ENCODE assay signal across 34 cellular contexts in genomic region chr2:225690153-225690552, GRCh38.
"Had no signal": no experiment of that assay in that cellular context is flagged by ENCODE, and none has a peak within 500 bp of the region (broad histone marks: within the 10 kb centered on the region; RNA-seq: fewer than 3 reads in every experiment).

No MANE protein-coding gene starts in this region.

- DNase-seq: activated B cell treated with CpG ODN at 0.5 μM for 24 hours; activated CD4-positive, alpha-beta memory T cell treated with anti-CD3 and anti-CD28 coated beads for 36 hours; activated CD4-positive, alpha-beta T cell treated with anti-CD3 and anti-CD28 coated beads for 4 hours; activated CD4-positive, alpha-beta T cell treated with anti-CD3 and anti-CD28 coated beads, Interleukin-2, amount 10 ng/mL, durations not matched to agents 24 days and 14 days; activated CD4-positive, alpha-beta T cell treated with anti-CD3 and anti-CD28 coated beads, Interleukin-2, amount 50 U/mL, for 1 hour; activated CD4-positive, alpha-beta T cell treated with anti-CD3 and anti-CD28 coated beads, Interleukin-2, amount 50 U/mL, for 4 hours; activated CD4-positive, CD25-positive, alpha-beta regulatory T cell treated with anti-CD3 and anti-CD28 coated beads, Interleukin-2, amount 50 U/mL, for 72 hours; activated CD8-positive, alpha-beta memory T cell treated with anti-CD3 and anti-CD28 coated beads, Interleukin-2, amount 50 U/mL, for 4 hours; activated CD8-positive, alpha-beta T cell treated with anti-CD3 and anti-CD28 coated beads for 36 hours; activated effector memory CD4-positive, alpha-beta T cell treated with anti-CD3 and anti-CD28 coated beads, Interleukin-2, amount 50 U/mL, for 16 hours; activated gamma-delta T cell treated with Interleukin-2 at 50 U/mL for 16 hours; activated naive CD4-positive, alpha-beta T cell; activated naive CD4-positive, alpha-beta T cell treated with anti-CD3 and anti-CD28 coated beads for 36 hours; activated naive CD4-positive, alpha-beta T cell treated with anti-CD3 and anti-CD28 coated beads, Interleukin-2, amount 50 U/mL, for 16 hours; activated naive CD8-positive, alpha-beta T cell treated with anti-CD3 and anti-CD28 coated beads for 36 hours; activated T-cell treated with anti-CD3 and anti-CD28 coated beads for 4 hours; activated T-cell treated with anti-CD3 and anti-CD28 coated beads, Interleukin-2, amount 50 U/mL, for 1 hour; activated T-cell treated with anti-CD3 and anti-CD28 coated beads, Interleukin-2, amount 50 U/mL, for 4 hours; activated T-cell treated with anti-CD3 and anti-CD28 coated beads, Interleukin-2, amount 50 U/mL, for 72 hours; adrenal gland; amniotic stem cell; aorta; body of pancreas; brain microvascular endothelial cell; central memory CD4-positive, alpha-beta T cell; T-helper 1 cell; T-helper 2 cell; T-helper 9 cell had no signal

- FAIRE-seq: astrocyte, TTC549 had no signal

- H3K9me3 ChIP-seq: adrenal gland, body of pancreas, breast epithelium had no signal

- H3K4me1 ChIP-seq: adrenal gland, body of pancreas, breast epithelium had no signal

- H3K27me3 ChIP-seq: adrenal gland, body of pancreas, brain microvascular endothelial cell, breast epithelium had no signal

- H3K4me3 ChIP-seq: adrenal gland, body of pancreas, breast epithelium had no signal

- H3K36me3 ChIP-seq: adrenal gland, brain microvascular endothelial cell, breast epithelium had no signal

- H3K27ac ChIP-seq: adrenal gland, body of pancreas, brain microvascular endothelial cell, breast epithelium, VCaP had no signal

- ATAC-seq: activated CD8-positive, alpha-beta T cell treated with anti-CD3 and anti-CD28 coated beads for 36 hours; activated naive CD4-positive, alpha-beta T cell treated with anti-CD3 and anti-CD28 coated beads, Interleukin-2, amount 50 U/mL, for 72 hours; activated T-cell treated with anti-CD3 and anti-CD28 coated beads, Interleukin-2, amount 50 U/mL, for 4 hours; activated T-cell treated with anti-CD3 and anti-CD28 coated beads, Interleukin-2, amount 50 U/mL, for 72 hours; activated T-helper 17 cell treated with anti-CD3 and anti-CD28 coated beads, Interleukin-2, amount 50 U/mL, for 72 hours; body of pancreas had no signal
